Comparison of ENCODE assay signal across 11 cellular contexts in the genomic region with DNA sequence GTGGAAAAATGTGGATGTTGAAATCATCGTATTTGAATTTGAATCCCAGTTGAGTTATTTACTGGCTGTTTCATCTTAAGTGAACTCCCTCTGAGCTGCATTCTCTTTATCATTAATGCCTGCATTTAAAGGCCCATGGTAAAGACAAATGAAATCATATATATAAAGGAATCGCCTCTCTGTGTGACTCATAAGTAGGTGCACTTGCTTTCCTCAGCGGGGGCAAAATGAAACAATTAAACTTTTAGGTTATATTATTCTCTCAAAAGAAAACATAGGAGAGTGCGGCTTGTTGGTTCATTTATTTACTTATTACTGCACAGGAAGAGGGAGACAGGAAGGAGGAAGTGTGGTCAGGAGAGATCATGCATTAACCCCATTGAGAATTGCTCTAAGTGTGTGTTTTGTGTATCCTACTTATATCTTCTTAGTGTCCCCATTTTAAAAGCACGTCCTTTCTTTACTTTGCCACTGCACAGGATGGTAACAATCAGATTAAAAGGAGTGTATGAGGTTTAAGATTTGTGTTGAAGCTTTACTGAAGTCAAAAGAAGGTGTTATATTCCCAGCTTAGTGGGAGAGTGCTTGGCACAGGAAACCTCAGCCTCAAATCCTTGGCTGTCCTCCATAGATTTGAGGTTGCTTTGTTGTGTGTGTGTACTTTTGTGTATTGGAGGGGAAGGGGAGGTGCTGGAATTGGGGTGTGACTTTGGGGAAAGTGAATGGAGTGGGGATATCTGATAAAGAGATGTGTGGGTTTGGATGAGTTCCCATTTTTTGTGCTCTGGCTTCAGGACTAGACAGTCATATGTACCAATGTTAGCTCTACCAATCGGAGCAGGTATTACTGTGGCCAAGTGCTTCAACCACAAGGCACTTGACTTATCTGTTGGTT.
DNase-seq lines count a peak whose midpoint lies in the region; ATAC-seq and TF ChIP-seq lines count a peak whose summit lies in the region.
"Had no signal": no experiment of that assay in that cellular context is flagged by ENCODE, and none has a peak within 500 bp of the region (broad histone marks: within the 10 kb centered on the region; RNA-seq: fewer than 3 reads in every experiment).

No MANE protein-coding gene starts in this region.

- H3K9me3 Mint-ChIP-seq in activated CD4-positive, alpha-beta T cell treated with anti-CD3 and anti-CD28 coated beads, Interleukin-2, amount 10 ng/mL, durations not matched to agents 7 days and 5 days = peaks cover 7% of the 10 kb centered on the region
- H3K9me3 Mint-ChIP-seq in natural killer cell treated with Interleukin-12 subunit alpha and Interleukin-12 subunit beta and Interleukin-15 and Interleukin-18, amount 100 ng/mL, for 72 hours = peaks cover 17% of the 10 kb centered on the region

- in situ Hi-C loops in astrocyte of the spinal cord (cut with HindIII; ENCODE audit: low sequenced_read_pairs) = no loop called here

- CTCF ChIA-PET in activated CD4-positive, alpha-beta T cell treated with anti-CD3 and anti-CD28 coated beads, Interleukin-2, amount 10 ng/mL, durations not matched to agents 7 days and 5 days (lab: Charles Lee) = no interaction called here
- CTCF ChIA-PET in HEK293T (lab: Yijun Ruan, JAX) = interaction anchor here (0.6 kb wide), 1 partner anchor 534 kb away, joined by 3 read pairs; no protein-coding TSS in a partner anchor

- ATAC-seq in natural killer cell treated with Interleukin-12 subunit alpha and Interleukin-12 subunit beta and Interleukin-15 and Interleukin-18, amount 100 ng/mL, for 72 hours = no peak

- peak overlapping the region; percentile 38 for H3K27ac Mint-ChIP-seq in activated CD4-positive, alpha-beta T cell treated with anti-CD3 and anti-CD28 coated beads, Interleukin-2, amount 10 ng/mL, durations not matched to agents 7 days and 5 days
- H3K27ac Mint-ChIP-seq in natural killer cell treated with Interleukin-12 subunit alpha and Interleukin-12 subunit beta and Interleukin-15 and Interleukin-18, amount 100 ng/mL, for 72 hours = peak overlapping the region; percentile 48 to 71

- H3K4me3 Mint-ChIP-seq in activated CD4-positive, alpha-beta T cell treated with anti-CD3 and anti-CD28 coated beads, Interleukin-2, amount 10 ng/mL, durations not matched to agents 7 days and 5 days = no peak overlapping the region
- peak overlapping the region; percentile 67 for H3K4me3 Mint-ChIP-seq in natural killer cell treated with Interleukin-12 subunit alpha and Interleukin-12 subunit beta and Interleukin-15 and Interleukin-18, amount 100 ng/mL, for 72 hours

- H3K4me3 ChIP-seq in astrocyte of the spinal cord (ENCODE audit: low read depth, low read length) = no peak overlapping the region
- H3K4me3 ChIP-seq: testis had no signal

- peaks cover 13% of the 10 kb centered on the region for H3K4me1 Mint-ChIP-seq in activated CD4-positive, alpha-beta T cell treated with anti-CD3 and anti-CD28 coated beads, Interleukin-2, amount 10 ng/mL, durations not matched to agents 7 days and 5 days
- peaks cover 18 to 27% of the 10 kb centered on the region in 2 donors for H3K4me1 Mint-ChIP-seq in natural killer cell treated with Interleukin-12 subunit alpha and Interleukin-12 subunit beta and Interleukin-15 and Interleukin-18, amount 100 ng/mL, for 72 hours (ENCODE audit: low read depth in 2 of 2)

- no peak for DNase-seq in activated CD4-positive, alpha-beta T cell treated with anti-CD3 and anti-CD28 coated beads, Interleukin-2, amount 10 ng/mL, durations not matched to agents 7 days and 5 days
- DNase-seq in activated CD4-positive, alpha-beta T cell treated with anti-CD3 and anti-CD28 coated beads, Interleukin-2, amount 50 U/mL, for 48 hours = no peak
- DNase-seq in NCI-H226 = peak; percentile 71
- DNase-seq in astrocyte of the spinal cord (ENCODE audit: low read depth, low spot score) = peak; percentile 79
- DNase-seq in natural killer cell treated with Interleukin-12 subunit alpha and Interleukin-12 subunit beta and Interleukin-15 and Interleukin-18, amount 100 ng/mL, for 72 hours (ENCODE audit: low spot score) = no peak
- DNase-seq in activated gamma-delta T cell (lab: John Stamatoyannopoulos, UW) = no peak
- no peak for DNase-seq in NCI-H2171 treated with DMSO at 0.1 percent for 48 hours (lab: John Stamatoyannopoulos, UW)
- no peak for DNase-seq in HEK293T (ENCODE audit: extremely low spot score)
- DNase-seq: HCEC 1CT, NCI-H1436, testis had no signal

- POLR2A ChIA-PET in activated CD4-positive, alpha-beta T cell treated with anti-CD3 and anti-CD28 coated beads, Interleukin-2, amount 10 ng/mL, durations not matched to agents 7 days and 5 days (lab: Charles Lee) = no interaction called here
- POLR2A ChIA-PET in HEK293T (lab: Yijun Ruan, JAX) = no interaction called here

- no peak for TF ChIP-seq CTCF in astrocyte of the spinal cord (IDR thresholded peaks at IDR 0.05; ENCODE audit: low read depth, low read length)

- peaks cover 5% of the 10 kb centered on the region for H3K27me3 Mint-ChIP-seq in activated CD4-positive, alpha-beta T cell treated with anti-CD3 and anti-CD28 coated beads, Interleukin-2, amount 10 ng/mL, durations not matched to agents 7 days and 5 days
- H3K27me3 Mint-ChIP-seq in natural killer cell treated with Interleukin-12 subunit alpha and Interleukin-12 subunit beta and Interleukin-15 and Interleukin-18, amount 100 ng/mL, for 72 hours = peaks cover 7 to 11% of the 10 kb centered on the region in 2 donors

- peaks cover 5% of the 10 kb centered on the region for H3K36me3 Mint-ChIP-seq in activated CD4-positive, alpha-beta T cell treated with anti-CD3 and anti-CD28 coated beads, Interleukin-2, amount 10 ng/mL, durations not matched to agents 7 days and 5 days (ENCODE audit: low read depth)
- peaks cover 13% of the 10 kb centered on the region for H3K36me3 Mint-ChIP-seq in natural killer cell treated with Interleukin-12 subunit alpha and Interleukin-12 subunit beta and Interleukin-15 and Interleukin-18, amount 100 ng/mL, for 72 hours

TF ChIP-seq in HEK293T, 16 proteins besides CTCF, POLR2A, EP300 and RAD21:
- TF ChIP-seq ZNF384 (IDR thresholded peaks at IDR 0.05) (no peak), LEF1 (IDR thresholded peaks at IDR 0.05; ENCODE audit: borderline replicate concordance) (no peak), BHLHE40 (IDR thresholded peaks at IDR 0.05; ENCODE audit: borderline replicate concordance) (no peak), HDGF (IDR thresholded peaks at IDR 0.05; ENCODE audit: borderline replicate concordance) (no peak), ARNT (IDR thresholded peaks at IDR 0.05) (no peak), L3MBTL2 (conservative IDR thresholded peaks at IDR 0.05) (no peak), FOXK2 (IDR thresholded peaks at IDR 0.05) (no peak), PKNOX1 (IDR thresholded peaks at IDR 0.05) (no peak), SP1 (IDR thresholded peaks at IDR 0.05) (no peak), ELF4 (IDR thresholded peaks at IDR 0.05) (no peak), FOXM1 (IDR thresholded peaks at IDR 0.05; ENCODE audit: borderline replicate concordance) (no peak), NFRKB (IDR thresholded peaks at IDR 0.05) (no peak), CTBP1 (IDR thresholded peaks at IDR 0.05; ENCODE audit: borderline replicate concordance) (no peak), SUZ12 (IDR thresholded peaks at IDR 0.05) (no peak), TARDBP (IDR thresholded peaks at IDR 0.05) (no peak), FOXA1 (IDR thresholded peaks at IDR 0.05) (no peak)
TF ChIP-seq in HEK293T: peak in this region for 0.

Comparison
In these comparisons a context has a peak if more than half of its experiments do, and no peak if none do; other contexts are left out.
1. DNase-seq: peak in NCI-H226 (single experiment) and astrocyte of the spinal cord (single experiment); none in activated CD4-positive, alpha-beta T cell treated with anti-CD3 and anti-CD28 coated beads, Interleukin-2, amount 10 ng/mL, durations not matched to agents 7 days and 5 days (single experiment), activated CD4-positive, alpha-beta T cell treated with anti-CD3 and anti-CD28 coated beads, Interleukin-2, amount 50 U/mL, for 48 hours (0 of 2), natural killer cell treated with Interleukin-12 subunit alpha and Interleukin-12 subunit beta and Interleukin-15 and Interleukin-18, amount 100 ng/mL, for 72 hours (single experiment), activated gamma-delta T cell (single experiment), NCI-H2171 treated with DMSO at 0.1 percent for 48 hours (single experiment) and HEK293T (single experiment).